In the genomic region with DNA sequence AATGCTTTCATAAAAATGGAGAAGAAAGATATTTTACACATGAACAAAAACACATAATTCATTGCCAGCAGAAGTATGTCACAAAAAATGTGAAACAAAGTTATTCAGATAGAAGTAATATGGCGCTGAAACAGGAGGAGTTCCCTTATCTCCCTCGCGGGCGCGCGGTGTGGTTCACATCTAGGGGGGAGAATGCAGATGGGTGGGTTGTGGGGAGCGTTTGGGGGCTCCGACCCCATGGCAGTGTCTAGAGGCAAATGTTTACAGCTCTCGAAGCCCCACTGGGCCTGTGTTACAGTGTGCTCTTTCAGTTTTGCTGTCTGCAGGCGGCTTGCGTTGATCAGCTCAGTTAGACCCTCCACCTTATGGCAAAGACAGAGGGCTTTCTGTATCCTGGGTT, we compare ENCODE assay signal across 11 cellular contexts. TPM values are rescaled to one million over a fixed set of nuclear protein-coding genes. Genes with fewer than 3 reads are reported as not detected.
"Had no signal": no experiment of that assay in that cellular context is flagged by ENCODE, and none has a peak within 500 bp of the region (broad histone marks: within the 10 kb centered on the region; RNA-seq: fewer than 3 reads in every experiment).

No MANE protein-coding gene starts in this region.

- H3K4me3 ChIP-seq: GM23248, HAP-1 had no signal

- H3K36me3 Mint-ChIP-seq: IgD-negative memory B cell had no signal

- FAIRE-seq: HepG2 had no signal

- H2AFZ ChIP-seq: GM23248 had no signal

- H3K27ac Mint-ChIP-seq: HFFc6, IgD-negative memory B cell had no signal

- H3K9ac ChIP-seq: GM23248 had no signal

- H3K4me1 ChIP-seq: HAP-1 had no signal

- H3K27me3 Mint-ChIP-seq: IgD-negative memory B cell had no signal

- H3K27ac ChIP-seq: GM23248, HL-60 had no signal

- H3K4me3 Mint-ChIP-seq: HFFc6, IgD-negative memory B cell had no signal

- H3K9me3 Mint-ChIP-seq: HFFc6, IgD-negative memory B cell had no signal

- H3K9me3 ChIP-seq: HAP-1 had no signal

- DNase-seq: GM23248, GOT3, H7, HFFc6 had no signal

- H3K36me3 ChIP-seq: HAP-1 had no signal

- H3K4me1 Mint-ChIP-seq: IgD-negative memory B cell had no signal

- ATAC-seq: HCT116, HepG2 had no signal

RNA-seq across cellular contexts. Expression of gene HTR1F, which starts 31.2 kb away (rescaled TPM):
- total RNA-seq: H4, H7, HepG2, HT1080 had no signal
- polyA plus RNA-seq: HepG2, IgD-negative memory B cell had no signal
